Comparison of ENCODE assay signal across 8 cellular contexts in genomic region chr19:18112989-18113478, GRCh38. TPM values are rescaled to one million over a fixed set of nuclear protein-coding genes. Genes with fewer than 3 reads are reported as not detected.
DNase-seq lines count a peak whose midpoint lies in the region; ATAC-seq and TF ChIP-seq lines count a peak whose summit lies in the region.

No MANE protein-coding gene starts in this region.

- DNase-seq in GM12865 (ENCODE audit: low read depth) (peak; percentile 83), NCI-H146 (lab: John Stamatoyannopoulos, UW) (peak; percentile 81), T-helper 22 cell (ENCODE audit: low read depth) (peak; percentile 47), amniotic stem cell (lab: John Stamatoyannopoulos, UW) (peak; percentile 66), left cardiac atrium (peak; percentile 86), retinal pigment epithelial cell (ENCODE audit: low read depth) (no peak)

- peak; percentile 97 for TF ChIP-seq CTCF in GM12865 (IDR thresholded peaks at IDR 0.05; ENCODE audit: insufficient read depth, low read depth, low read length, missing control alignments)
- peak; percentile 95 for TF ChIP-seq CTCF in retinal pigment epithelial cell (conservative IDR thresholded peaks at IDR 0.05; ENCODE audit: low read depth, low read length)

- H3K4me3 ChIP-seq in GM12865 (ENCODE audit: low read depth, low read length) (no peak overlapping the region), retinal pigment epithelial cell (ENCODE audit: low read length) (no peak overlapping the region)

- intact Hi-C loops in left cardiac atrium (cut with DNase I), result loop anchor here (5.0 to 10.0 kb wide), 3 partner anchors 52 to 139 kb away; no protein-coding TSS in a partner anchor

- peak; percentile 56 to 64 for ATAC-seq in left cardiac atrium
- ATAC-seq in HG03025 (IDR thresholded peaks at IDR 0.05; ENCODE audit: low FRiP score, unreplicated experiment), result no peak
- no peak for ATAC-seq in HG03354 (IDR thresholded peaks at IDR 0.05; ENCODE audit: poor library complexity, severe bottlenecking, unreplicated experiment)

RNA-seq across cellular contexts. Expression of gene MAST3, which starts 15.5 kb away (rescaled TPM):
- total RNA-seq in left cardiac atrium, result 1 to 10 TPM; 5.5 to 7.9 TPM

RNA-seq across cellular contexts. Expression of gene IL12RB1, which starts 26.3 kb away (rescaled TPM):
- 1 to 10 TPM; 1.2 to 1.6 TPM for total RNA-seq in left cardiac atrium

RNA-seq across cellular contexts. Expression of gene PIK3R2, which starts 39.9 kb away (rescaled TPM):
- 10 to 100 TPM; 22.1 to 24.5 TPM for total RNA-seq in left cardiac atrium

Comparison
In these comparisons a context has a peak if more than half of its experiments do, and no peak if none do; other contexts are left out.
1. ATAC-seq: peak in left cardiac atrium (2 of 2); none in HG03025 (single experiment) and HG03354 (single experiment).